1 cellular context compared by ENCODE assay signal in genomic region chr17:80264793-80265075, GRCh38.
TF ChIP-seq lines count a peak whose summit lies in the region.

No MANE protein-coding gene starts in this region.

TF ChIP-seq in IMR-90, 13 proteins besides CTCF, POLR2A, EP300 and RAD21:
- TF ChIP-seq NFE2L2 (IDR thresholded peaks at IDR 0.05; ENCODE audit: low read depth, low read length) (no peak), MAZ (IDR thresholded peaks at IDR 0.05; ENCODE audit: borderline replicate concordance, low read depth, low read length) (no peak), CHD1 (IDR thresholded peaks at IDR 0.05; ENCODE audit: low read depth, low read length) (no peak), ELK1 (IDR thresholded peaks at IDR 0.05; ENCODE audit: borderline replicate concordance, low read depth, low read length) (no peak), FOS (IDR thresholded peaks at IDR 0.05; ENCODE audit: low read depth, low read length) (no peak), MAFK (IDR thresholded peaks at IDR 0.05; ENCODE audit: low read depth, low read length) (no peak), BHLHE40 (IDR thresholded peaks at IDR 0.05; ENCODE audit: low read depth, low read length) (no peak), SMC3 (IDR thresholded peaks at IDR 0.05; ENCODE audit: low read depth, low read length) (no peak), RFX5 (IDR thresholded peaks at IDR 0.05; ENCODE audit: low read depth, low read length) (no peak), RCOR1 (IDR thresholded peaks at IDR 0.05; ENCODE audit: insufficient replicate concordance, low read length) (no peak), USF2 (IDR thresholded peaks at IDR 0.05; ENCODE audit: low read depth, low read length) (no peak), MXI1 (IDR thresholded peaks at IDR 0.05; ENCODE audit: borderline replicate concordance, low read depth, low read length) (no peak), CEBPB (IDR thresholded peaks at IDR 0.05; ENCODE audit: low read depth, low read length) (no peak)
